1 cellular context compared by ENCODE assay signal in genomic region chr15:79218588-79219200, GRCh38.
TF ChIP-seq lines count a peak whose summit lies in the region.

No MANE protein-coding gene starts in this region.

TF ChIP-seq in SK-N-SH treated with all-trans-retinoic acid at 6 μM for 48 hours, 23 proteins besides CTCF, POLR2A, EP300 and RAD21 (continued from another document):
- TF ChIP-seq POU6F1 (CRISPR knock-in tag; IDR thresholded peaks at IDR 0.05; ENCODE audit: borderline replicate concordance, low read depth) (no peak), ZFP3 (CRISPR knock-in tag; IDR thresholded peaks at IDR 0.05) (no peak)
TF ChIP-seq in SK-N-SH treated with all-trans-retinoic acid at 6 μM for 48 hours: peak in this region for 0.
